In the genomic region with DNA sequence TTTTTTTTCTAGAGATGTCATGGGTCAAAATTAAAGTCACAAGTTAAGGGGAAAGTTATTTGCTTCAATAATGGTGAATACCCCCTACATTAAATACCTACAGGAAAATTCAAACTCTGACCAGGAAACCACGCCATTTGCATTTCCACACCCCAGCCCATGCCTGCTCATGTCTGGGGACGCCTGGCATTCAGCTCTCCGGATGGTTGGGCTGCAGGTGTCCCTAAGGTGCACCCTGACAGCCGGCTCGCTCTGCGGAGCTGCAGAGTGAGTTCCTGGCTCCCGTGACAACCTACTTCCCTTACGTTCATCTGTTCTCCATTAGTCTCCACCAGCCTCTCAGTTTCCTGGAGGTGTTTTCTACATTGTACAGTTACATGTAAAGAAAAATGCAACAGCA, we compare ENCODE assay signal across 13 cellular contexts.
A peak's percentile ranks its signal among the peaks of the same experiment; 100 is the strongest.
DNase-seq lines count a peak whose midpoint lies in the region; ATAC-seq and TF ChIP-seq lines count a peak whose summit lies in the region.
"Had no signal": no experiment of that assay in that cellular context is flagged by ENCODE, and none has a peak within 500 bp of the region (broad histone marks: within the 10 kb centered on the region; RNA-seq: fewer than 3 reads in every experiment).

No MANE protein-coding gene starts in this region.

- H3K27ac Mint-ChIP-seq in T-helper 17 cell (no peak overlapping the region), CD14-positive monocyte (no peak overlapping the region)

- peaks cover 1 to 10% (median 3%) of the 10 kb centered on the region in 7 donors for H3K9me3 Mint-ChIP-seq in CD14-positive monocyte

- H3K4me1 Mint-ChIP-seq in T-helper 17 cell (peaks cover 3% of the 10 kb centered on the region), CD14-positive monocyte (no peaks in the 10 kb centered on the region)

- H3K9ac ChIP-seq in BLaER1 treated with 17β-estradiol and CSF1 and Interleukin-3, amounts not matched to agents 10 nM and 100 nM: no peak overlapping the region

- H3K36me3 Mint-ChIP-seq in T-helper 17 cell (ENCODE audit: low read depth): no peaks in the 10 kb centered on the region
- H3K36me3 Mint-ChIP-seq in CD14-positive monocyte: peaks cover 5 to 13% of the 10 kb centered on the region in 2 donors

- H3K4me3 Mint-ChIP-seq in T-helper 17 cell: no peak overlapping the region
- H3K4me3 Mint-ChIP-seq in CD14-positive monocyte: no peak overlapping the region

- no peak for TF ChIP-seq CTCF in CD14-positive monocyte (IDR thresholded peaks at IDR 0.05)

- DNase-seq in T-helper 17 cell (no peak), NCI-H2107 (lab: John Stamatoyannopoulos, UW) (no peak), T1000 (lab: John Stamatoyannopoulos, UW) (no peak), CD14-positive monocyte (ENCODE audit: low spot score) (no peak)
- DNase-seq: activated CD8-positive, alpha-beta memory T cell treated with anti-CD3 and anti-CD28 coated beads, Interleukin-2, amount 50 U/mL, for 48 hours; midbrain; NCI-H1417 treated with DMSO at 0.1 percent for 48 hours; stimulated activated naive CD4-positive, alpha-beta T cell treated with Interleukin-2 at 50 U/mL for 16 hours had no signal

- H3K4me1 ChIP-seq in BLaER1 treated with 17β-estradiol and CSF1 and Interleukin-3, amounts not matched to agents 10 nM and 100 nM: peaks cover 0 to 17% (median 8%) of the 10 kb centered on the region in 10 experiments; a peak in 16 of 20 replicates

- ATAC-seq in GM19324 (IDR thresholded peaks at IDR 0.05; ENCODE audit: low FRiP score, unreplicated experiment) (peak; percentile 98), HG03064 (IDR thresholded peaks at IDR 0.05; ENCODE audit: low read depth, unreplicated experiment) (peak; percentile 68), T-helper 17 cell (peak; percentile 30), GM21576 (IDR thresholded peaks at IDR 0.05; ENCODE audit: unreplicated experiment) (no peak)

- no peaks in the 10 kb centered on the region for H4K20me1 ChIP-seq in BLaER1 treated with 17β-estradiol and CSF1 and Interleukin-3, amounts not matched to agents 10 nM and 100 nM

- H3K27me3 Mint-ChIP-seq in T-helper 17 cell (no peaks in the 10 kb centered on the region), CD14-positive monocyte (ENCODE audit: low read depth in 3 of 3) (peaks cover 0 to 2% (median 0%) of the 10 kb centered on the region in 3 donors)

- H3K4me3 ChIP-seq in BLaER1 treated with 17β-estradiol and CSF1 and Interleukin-3, amounts not matched to agents 10 nM and 100 nM: no peak overlapping the region
- H3K4me3 ChIP-seq: SK-N-MC had no signal

- H3K9me3 ChIP-seq in BLaER1 treated with 17β-estradiol and CSF1 and Interleukin-3, amounts not matched to agents 10 nM and 100 nM (replicated peaks in 1 of 11): peaks cover 13 to 27% (median 16%) of the 10 kb centered on the region in 11 experiments; a peak in 20 of 22 replicates
- no peaks in the 10 kb centered on the region for H3K9me3 ChIP-seq in T-helper 17 cell (ENCODE audit: control insufficient read depth, low read length, poor library complexity, severe bottlenecking)

- intact Hi-C loops in CD14-positive monocyte (cut with micrococcal nuclease): loop anchor here in 1 of 2 donors (10.0 kb wide), 1 partner anchor 176 kb away; no protein-coding TSS in a partner anchor

- peaks cover 0 to 45% (median 12%) of the 10 kb centered on the region in 11 experiments; a peak in 13 of 22 replicates for H3K36me3 ChIP-seq in BLaER1 treated with 17β-estradiol and CSF1 and Interleukin-3, amounts not matched to agents 10 nM and 100 nM

- no peak overlapping the region for H3K27ac ChIP-seq in BLaER1 treated with 17β-estradiol and CSF1 and Interleukin-3, amounts not matched to agents 10 nM and 100 nM
- H3K27ac ChIP-seq: SK-N-MC had no signal

- peak overlapping the region in 6 of 11 experiments; percentile 16 to 52 (median 34); a peak in 6 of 22 replicates for H3K4me2 ChIP-seq in BLaER1 treated with 17β-estradiol and CSF1 and Interleukin-3, amounts not matched to agents 10 nM and 100 nM

- H3K27me3 ChIP-seq in BLaER1 treated with 17β-estradiol and CSF1 and Interleukin-3, amounts not matched to agents 10 nM and 100 nM: no peaks in the 10 kb centered on the region
